ENCODE assay signal across 2 cellular contexts in the genomic region with DNA sequence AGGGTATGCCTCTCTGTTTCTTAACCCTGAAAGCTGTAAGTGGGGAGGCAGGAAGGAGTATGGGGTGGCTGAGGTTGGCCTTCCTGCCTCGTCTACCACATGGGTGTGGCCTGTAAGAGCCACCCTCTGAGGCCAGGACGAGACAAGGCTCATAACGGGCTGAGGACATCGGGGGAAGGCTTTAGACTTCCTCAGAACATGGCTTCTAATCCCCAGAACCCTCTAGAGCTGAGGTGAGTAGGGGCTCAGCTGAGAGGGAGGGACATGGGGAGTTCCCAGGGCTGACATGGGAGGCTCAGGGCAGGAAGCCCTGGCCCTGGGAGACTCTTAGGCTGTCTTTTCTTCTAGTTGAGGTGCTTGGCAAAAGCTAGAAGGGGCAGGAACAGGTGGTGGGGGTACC.
TF ChIP-seq lines count a peak whose summit lies in the region.

No MANE protein-coding gene starts in this region.

TF ChIP-seq in H1, 55 proteins besides CTCF, POLR2A, EP300 and RAD21 (continued from another document):
- TF ChIP-seq ZNF274 (IDR thresholded peaks at IDR 0.05; ENCODE audit: borderline replicate concordance, extremely low read depth, low read length): no peak
TF ChIP-seq in H1: peak in this region for 0.

TF ChIP-seq in SK-N-SH treated with all-trans-retinoic acid at 6 μM for 48 hours, 23 proteins besides CTCF, POLR2A, EP300 and RAD21:
- TF ChIP-seq, protein P1, sequence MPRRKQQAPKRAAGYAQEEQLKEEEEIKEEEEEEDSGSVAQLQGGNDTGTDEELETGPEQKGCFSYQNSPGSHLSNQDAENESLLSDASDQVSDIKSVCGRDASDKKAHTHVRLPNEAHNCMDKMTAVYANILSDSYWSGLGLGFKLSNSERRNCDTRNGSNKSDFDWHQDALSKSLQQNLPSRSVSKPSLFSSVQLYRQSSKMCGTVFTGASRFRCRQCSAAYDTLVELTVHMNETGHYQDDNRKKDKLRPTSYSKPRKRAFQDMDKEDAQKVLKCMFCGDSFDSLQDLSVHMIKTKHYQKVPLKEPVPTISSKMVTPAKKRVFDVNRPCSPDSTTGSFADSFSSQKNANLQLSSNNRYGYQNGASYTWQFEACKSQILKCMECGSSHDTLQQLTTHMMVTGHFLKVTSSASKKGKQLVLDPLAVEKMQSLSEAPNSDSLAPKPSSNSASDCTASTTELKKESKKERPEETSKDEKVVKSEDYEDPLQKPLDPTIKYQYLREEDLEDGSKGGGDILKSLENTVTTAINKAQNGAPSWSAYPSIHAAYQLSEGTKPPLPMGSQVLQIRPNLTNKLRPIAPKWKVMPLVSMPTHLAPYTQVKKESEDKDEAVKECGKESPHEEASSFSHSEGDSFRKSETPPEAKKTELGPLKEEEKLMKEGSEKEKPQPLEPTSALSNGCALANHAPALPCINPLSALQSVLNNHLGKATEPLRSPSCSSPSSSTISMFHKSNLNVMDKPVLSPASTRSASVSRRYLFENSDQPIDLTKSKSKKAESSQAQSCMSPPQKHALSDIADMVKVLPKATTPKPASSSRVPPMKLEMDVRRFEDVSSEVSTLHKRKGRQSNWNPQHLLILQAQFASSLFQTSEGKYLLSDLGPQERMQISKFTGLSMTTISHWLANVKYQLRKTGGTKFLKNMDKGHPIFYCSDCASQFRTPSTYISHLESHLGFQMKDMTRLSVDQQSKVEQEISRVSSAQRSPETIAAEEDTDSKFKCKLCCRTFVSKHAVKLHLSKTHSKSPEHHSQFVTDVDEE (CRISPR knock-in tag; IDR thresholded peaks at IDR 0.05): no peak
- TF ChIP-seq, protein P2, sequence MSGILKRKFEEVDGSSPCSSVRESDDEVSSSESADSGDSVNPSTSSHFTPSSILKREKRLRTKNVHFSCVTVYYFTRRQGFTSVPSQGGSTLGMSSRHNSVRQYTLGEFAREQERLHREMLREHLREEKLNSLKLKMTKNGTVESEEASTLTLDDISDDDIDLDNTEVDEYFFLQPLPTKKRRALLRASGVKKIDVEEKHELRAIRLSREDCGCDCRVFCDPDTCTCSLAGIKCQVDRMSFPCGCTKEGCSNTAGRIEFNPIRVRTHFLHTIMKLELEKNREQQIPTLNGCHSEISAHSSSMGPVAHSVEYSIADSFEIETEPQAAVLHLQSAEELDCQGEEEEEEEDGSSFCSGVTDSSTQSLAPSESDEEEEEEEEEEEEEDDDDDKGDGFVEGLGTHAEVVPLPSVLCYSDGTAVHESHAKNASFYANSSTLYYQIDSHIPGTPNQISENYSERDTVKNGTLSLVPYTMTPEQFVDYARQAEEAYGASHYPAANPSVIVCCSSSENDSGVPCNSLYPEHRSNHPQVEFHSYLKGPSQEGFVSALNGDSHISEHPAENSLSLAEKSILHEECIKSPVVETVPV (CRISPR knock-in tag; IDR thresholded peaks at IDR 0.05): no peak
- TF ChIP-seq GLIS3 (CRISPR knock-in tag; IDR thresholded peaks at IDR 0.05) (no peak), RARB (CRISPR knock-in tag; IDR thresholded peaks at IDR 0.05) (no peak), ZNF70 (CRISPR knock-in tag; IDR thresholded peaks at IDR 0.05) (no peak), ESRRG (CRISPR knock-in tag; IDR thresholded peaks at IDR 0.05) (no peak), BACH2 (CRISPR knock-in tag; IDR thresholded peaks at IDR 0.05; ENCODE audit: borderline replicate concordance) (no peak), OSR1 (CRISPR knock-in tag; IDR thresholded peaks at IDR 0.05) (no peak), TCF4 (CRISPR knock-in tag; IDR thresholded peaks at IDR 0.05; ENCODE audit: borderline replicate concordance) (no peak), PPARA (CRISPR knock-in tag; IDR thresholded peaks at IDR 0.05; ENCODE audit: borderline replicate concordance) (no peak), ZNF8 (CRISPR knock-in tag; IDR thresholded peaks at IDR 0.05) (no peak), ARNTL (CRISPR knock-in tag; IDR thresholded peaks at IDR 0.05; ENCODE audit: borderline replicate concordance, low read depth) (no peak), TOX (CRISPR knock-in tag; IDR thresholded peaks at IDR 0.05; ENCODE audit: borderline replicate concordance) (no peak), ZFP3 (CRISPR knock-in tag; IDR thresholded peaks at IDR 0.05) (no peak), ZFP30 (CRISPR knock-in tag; IDR thresholded peaks at IDR 0.05) (no peak), ZNF565 (CRISPR knock-in tag; conservative IDR thresholded peaks at IDR 0.05; ENCODE audit: low read depth) (no peak)
- TF ChIP-seq, protein P3, sequence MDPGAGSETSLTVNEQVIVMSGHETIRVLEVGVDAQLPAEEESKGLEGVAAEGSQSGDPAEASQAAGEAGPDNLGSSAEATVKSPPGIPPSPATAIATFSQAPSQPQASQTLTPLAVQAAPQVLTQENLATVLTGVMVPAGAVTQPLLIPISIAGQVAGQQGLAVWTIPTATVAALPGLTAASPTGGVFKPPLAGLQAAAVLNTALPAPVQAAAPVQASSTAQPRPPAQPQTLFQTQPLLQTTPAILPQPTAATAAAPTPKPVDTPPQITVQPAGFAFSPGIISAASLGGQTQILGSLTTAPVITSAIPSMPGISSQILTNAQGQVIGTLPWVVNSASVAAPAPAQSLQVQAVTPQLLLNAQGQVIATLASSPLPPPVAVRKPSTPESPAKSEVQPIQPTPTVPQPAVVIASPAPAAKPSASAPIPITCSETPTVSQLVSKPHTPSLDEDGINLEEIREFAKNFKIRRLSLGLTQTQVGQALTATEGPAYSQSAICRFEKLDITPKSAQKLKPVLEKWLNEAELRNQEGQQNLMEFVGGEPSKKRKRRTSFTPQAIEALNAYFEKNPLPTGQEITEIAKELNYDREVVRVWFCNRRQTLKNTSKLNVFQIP (CRISPR knock-in tag; IDR thresholded peaks at IDR 0.05; ENCODE audit: borderline replicate concordance, low read depth): no peak
- TF ChIP-seq, protein P4, sequence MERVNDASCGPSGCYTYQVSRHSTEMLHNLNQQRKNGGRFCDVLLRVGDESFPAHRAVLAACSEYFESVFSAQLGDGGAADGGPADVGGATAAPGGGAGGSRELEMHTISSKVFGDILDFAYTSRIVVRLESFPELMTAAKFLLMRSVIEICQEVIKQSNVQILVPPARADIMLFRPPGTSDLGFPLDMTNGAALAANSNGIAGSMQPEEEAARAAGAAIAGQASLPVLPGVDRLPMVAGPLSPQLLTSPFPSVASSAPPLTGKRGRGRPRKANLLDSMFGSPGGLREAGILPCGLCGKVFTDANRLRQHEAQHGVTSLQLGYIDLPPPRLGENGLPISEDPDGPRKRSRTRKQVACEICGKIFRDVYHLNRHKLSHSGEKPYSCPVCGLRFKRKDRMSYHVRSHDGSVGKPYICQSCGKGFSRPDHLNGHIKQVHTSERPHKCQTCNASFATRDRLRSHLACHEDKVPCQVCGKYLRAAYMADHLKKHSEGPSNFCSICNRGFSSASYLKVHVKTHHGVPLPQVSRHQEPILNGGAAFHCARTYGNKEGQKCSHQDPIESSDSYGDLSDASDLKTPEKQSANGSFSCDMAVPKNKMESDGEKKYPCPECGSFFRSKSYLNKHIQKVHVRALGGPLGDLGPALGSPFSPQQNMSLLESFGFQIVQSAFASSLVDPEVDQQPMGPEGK (CRISPR knock-in tag; IDR thresholded peaks at IDR 0.05; ENCODE audit: borderline replicate concordance): no peak
- TF ChIP-seq, protein P5, sequence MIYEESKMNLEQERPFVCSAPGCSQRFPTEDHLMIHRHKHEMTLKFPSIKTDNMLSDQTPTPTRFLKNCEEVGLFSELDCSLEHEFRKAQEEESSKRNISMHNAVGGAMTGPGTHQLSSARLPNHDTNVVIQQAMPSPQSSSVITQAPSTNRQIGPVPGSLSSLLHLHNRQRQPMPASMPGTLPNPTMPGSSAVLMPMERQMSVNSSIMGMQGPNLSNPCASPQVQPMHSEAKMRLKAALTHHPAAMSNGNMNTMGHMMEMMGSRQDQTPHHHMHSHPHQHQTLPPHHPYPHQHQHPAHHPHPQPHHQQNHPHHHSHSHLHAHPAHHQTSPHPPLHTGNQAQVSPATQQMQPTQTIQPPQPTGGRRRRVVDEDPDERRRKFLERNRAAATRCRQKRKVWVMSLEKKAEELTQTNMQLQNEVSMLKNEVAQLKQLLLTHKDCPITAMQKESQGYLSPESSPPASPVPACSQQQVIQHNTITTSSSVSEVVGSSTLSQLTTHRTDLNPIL (CRISPR knock-in tag; IDR thresholded peaks at IDR 0.05; ENCODE audit: low read depth): no peak
